Comparison of ENCODE assay signal across 24 cellular contexts in the genomic region with DNA sequence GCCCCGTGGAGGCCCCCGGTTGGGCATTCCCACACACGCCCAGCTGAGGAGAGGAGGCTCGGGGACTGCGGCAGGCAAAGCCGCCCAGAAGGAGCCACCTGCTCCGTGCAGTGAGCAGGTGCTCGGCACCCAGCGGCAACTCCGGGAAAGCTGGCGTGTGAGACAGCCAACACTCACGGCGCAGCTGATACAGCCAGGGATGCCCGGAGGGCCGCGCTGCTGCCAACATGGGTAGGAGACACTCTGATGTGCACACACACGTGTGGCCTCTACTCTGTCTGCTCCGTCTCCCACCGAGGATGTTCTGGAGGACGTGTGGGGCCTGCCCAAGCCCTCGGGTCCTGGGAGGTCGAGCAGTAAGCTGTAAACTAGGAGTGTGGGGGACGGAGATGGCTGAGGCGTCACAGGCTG. TPM values are rescaled to one million over a fixed set of nuclear protein-coding genes. Genes with fewer than 3 reads are reported as not detected.
DNase-seq lines count a peak whose midpoint lies in the region; ATAC-seq and TF ChIP-seq lines count a peak whose summit lies in the region.
"Had no signal": no experiment of that assay in that cellular context is flagged by ENCODE, and none has a peak within 500 bp of the region (broad histone marks: within the 10 kb centered on the region; RNA-seq: fewer than 3 reads in every experiment).

No MANE protein-coding gene starts in this region.

- H3K27me3 Mint-ChIP-seq in natural killer cell treated with Interleukin-12 subunit alpha and Interleukin-12 subunit beta and Interleukin-15 and Interleukin-18, amount 100 ng/mL, for 72 hours = no peaks in the 10 kb centered on the region
- H3K27me3 Mint-ChIP-seq in natural killer cell (ENCODE audit: low read depth in 2 of 2) = no peaks in the 10 kb centered on the region
- H3K27me3 Mint-ChIP-seq: activated CD4-positive, alpha-beta memory T cell treated with anti-CD3 and anti-CD28 coated beads for 36 hours; CD4-positive, alpha-beta memory T cell; progenitor cell of endocrine pancreas; stimulated activated naive CD8-positive, alpha-beta T cell treated with anti-CD3 and anti-CD28 coated beads, Interleukin-15, Interleukin-2, amounts not matched to agents 100 ng/mL and 50 ng/mL, for 24 hours had no signal

- H3K9me3 Mint-ChIP-seq in natural killer cell treated with Interleukin-12 subunit alpha and Interleukin-12 subunit beta and Interleukin-15 and Interleukin-18, amount 100 ng/mL, for 72 hours = no peaks in the 10 kb centered on the region
- H3K9me3 Mint-ChIP-seq in natural killer cell = no peaks in the 10 kb centered on the region
- H3K9me3 Mint-ChIP-seq: activated CD4-positive, alpha-beta memory T cell treated with anti-CD3 and anti-CD28 coated beads for 36 hours; CD4-positive, alpha-beta memory T cell; H9; nephron; stimulated activated naive CD8-positive, alpha-beta T cell treated with anti-CD3 and anti-CD28 coated beads, Interleukin-15, Interleukin-2, amounts not matched to agents 100 ng/mL and 50 ng/mL, for 24 hours had no signal

- H3K27ac ChIP-seq in RWPE2 (ENCODE audit: poor library complexity, severe bottlenecking) = no peak overlapping the region
- H3K27ac ChIP-seq: cardiac muscle cell, tibial nerve had no signal

- no peaks in the 10 kb centered on the region for H3K36me3 Mint-ChIP-seq in natural killer cell treated with Interleukin-12 subunit alpha and Interleukin-12 subunit beta and Interleukin-15 and Interleukin-18, amount 100 ng/mL, for 72 hours
- no peaks in the 10 kb centered on the region for H3K36me3 Mint-ChIP-seq in natural killer cell
- H3K36me3 Mint-ChIP-seq: activated CD4-positive, alpha-beta memory T cell treated with anti-CD3 and anti-CD28 coated beads for 36 hours; CD4-positive, alpha-beta memory T cell had no signal

- H3K4me3 Mint-ChIP-seq in natural killer cell treated with Interleukin-12 subunit alpha and Interleukin-12 subunit beta and Interleukin-15 and Interleukin-18, amount 100 ng/mL, for 72 hours = no peak overlapping the region
- no peak overlapping the region for H3K4me3 Mint-ChIP-seq in natural killer cell
- H3K4me3 Mint-ChIP-seq: activated CD4-positive, alpha-beta memory T cell treated with anti-CD3 and anti-CD28 coated beads for 36 hours; CD4-positive, alpha-beta memory T cell; H9; stimulated activated naive CD8-positive, alpha-beta T cell treated with anti-CD3 and anti-CD28 coated beads, Interleukin-15, Interleukin-2, amounts not matched to agents 100 ng/mL and 50 ng/mL, for 24 hours had no signal

- H3K27ac Mint-ChIP-seq in natural killer cell treated with Interleukin-12 subunit alpha and Interleukin-12 subunit beta and Interleukin-15 and Interleukin-18, amount 100 ng/mL, for 72 hours = no peak overlapping the region
- no peak overlapping the region for H3K27ac Mint-ChIP-seq in natural killer cell
- H3K27ac Mint-ChIP-seq: activated CD4-positive, alpha-beta memory T cell treated with anti-CD3 and anti-CD28 coated beads for 36 hours; CD4-positive, alpha-beta memory T cell; stimulated activated naive CD8-positive, alpha-beta T cell treated with anti-CD3 and anti-CD28 coated beads, Interleukin-15, Interleukin-2, amounts not matched to agents 100 ng/mL and 50 ng/mL, for 24 hours had no signal

- H3K9me3 ChIP-seq in RWPE2 (ENCODE audit: severe bottlenecking) = no peaks in the 10 kb centered on the region
- H3K9me3 ChIP-seq in mucosa of descending colon = no peaks in the 10 kb centered on the region
- H3K9me3 ChIP-seq: tibial nerve had no signal

- intact Hi-C loops in natural killer cell (cut with micrococcal nuclease) = no loop called here
- intact Hi-C loops in mucosa of descending colon (cut with DNase I, micrococcal nuclease) = loop anchor here in 1 of 2 donors (5.0 kb wide), 1 partner anchor 181 kb away; no protein-coding TSS in a partner anchor

- DNase-seq in natural killer cell treated with Interleukin-12 subunit alpha and Interleukin-12 subunit beta and Interleukin-15 and Interleukin-18, amount 100 ng/mL, for 72 hours (ENCODE audit: low spot score) = peak; percentile 56
- DNase-seq in natural killer cell (no peak), RWPE2 (ENCODE audit: low spot score) (peak; percentile 55), mucosa of descending colon (peak in 2 of 3 donors; percentile 20 to 44), middle frontal gyrus (ENCODE audit: extremely low spot score, low spot score) (no peak)
- no peak for DNase-seq in activated CD4-positive, alpha-beta T cell treated with anti-CD3 and anti-CD28 coated beads for 4 hours
- DNase-seq: activated CD4-positive, alpha-beta memory T cell treated with anti-CD3 and anti-CD28 coated beads for 36 hours; activated naive CD4-positive, alpha-beta T cell; CD4-positive, alpha-beta memory T cell; H9; mesendoderm; NCI-H1105 treated with DMSO at 0.1 percent for 48 hours; NK-92 treated with Interleukin-12 subunit alpha and Interleukin-12 subunit beta, amount 100 ng/mL, for 24 hours; stimulated activated CD4-positive, alpha-beta T cell treated with anti-CD3 and anti-CD28 coated beads, Interleukin-2, amount 100 ng/mL, for 48 hours had no signal

- no peak for TF ChIP-seq CTCF in natural killer cell (IDR thresholded peaks at IDR 0.05)
- no peak for TF ChIP-seq CTCF in RWPE2 (IDR thresholded peaks at IDR 0.05; ENCODE audit: poor library complexity, severe bottlenecking)
- no peak for TF ChIP-seq CTCF in mucosa of descending colon (IDR thresholded peaks at IDR 0.05)

- no peak for ATAC-seq in natural killer cell treated with Interleukin-12 subunit alpha and Interleukin-12 subunit beta and Interleukin-15 and Interleukin-18, amount 100 ng/mL, for 72 hours
- ATAC-seq in natural killer cell (no peak), RWPE2 (ENCODE audit: low read depth) (no peak), mucosa of descending colon (no peak), HG02973 (IDR thresholded peaks at IDR 0.05; ENCODE audit: unreplicated experiment) (no peak), GM18502 (IDR thresholded peaks at IDR 0.05; ENCODE audit: poor library complexity, unreplicated experiment) (no peak)
- ATAC-seq: Panc1, SK-N-SH treated with all-trans-retinoic acid at 6 μM for 48 hours had no signal

- no peaks in the 10 kb centered on the region for H3K36me3 ChIP-seq in RWPE2 (ENCODE audit: low read depth)
- no peaks in the 10 kb centered on the region for H3K36me3 ChIP-seq in mucosa of descending colon (ENCODE audit: low read depth)
- H3K36me3 ChIP-seq: cardiac muscle cell had no signal

- H3K4me1 Mint-ChIP-seq in natural killer cell treated with Interleukin-12 subunit alpha and Interleukin-12 subunit beta and Interleukin-15 and Interleukin-18, amount 100 ng/mL, for 72 hours (ENCODE audit: low read depth in 2 of 2) = no peaks in the 10 kb centered on the region
- no peaks in the 10 kb centered on the region for H3K4me1 Mint-ChIP-seq in natural killer cell
- H3K4me1 Mint-ChIP-seq: H9 had no signal

- H3K4me3 ChIP-seq in RWPE2 (ENCODE audit: severe bottlenecking) (no peak overlapping the region), mucosa of descending colon (no peak overlapping the region)
- H3K4me3 ChIP-seq: cardiac muscle cell, dorsolateral prefrontal cortex, tibial nerve had no signal

- no peaks in the 10 kb centered on the region for H3K27me3 ChIP-seq in RWPE2 (ENCODE audit: insufficient read depth, poor library complexity, severe bottlenecking)
- H3K27me3 ChIP-seq: cardiac muscle cell, dorsolateral prefrontal cortex, tibial nerve had no signal

- H3K4me1 ChIP-seq in RWPE2 (ENCODE audit: insufficient read depth, poor library complexity, severe bottlenecking) (no peaks in the 10 kb centered on the region), mucosa of descending colon (ENCODE audit: low read depth) (no peaks in the 10 kb centered on the region)

RNA-seq across cellular contexts. Expression of a gene that starts 12.9 kb away (rescaled TPM):
- total RNA-seq in natural killer cell treated with Interleukin-12 subunit alpha and Interleukin-12 subunit beta and Interleukin-15 and Interleukin-18, amount 100 ng/mL, for 72 hours = 1 to 10 TPM; 4.0 to 7.5 TPM
- 1 to 10 TPM; 8.0 to 9.3 (median 8.8) TPM for total RNA-seq in natural killer cell
- total RNA-seq in mucosa of descending colon = 10 to 100 TPM; 13.1 to 17.4 (median 13.4) TPM

RNA-seq across cellular contexts. Expression of a gene that starts 13.2 kb away (rescaled TPM):
- total RNA-seq in natural killer cell treated with Interleukin-12 subunit alpha and Interleukin-12 subunit beta and Interleukin-15 and Interleukin-18, amount 100 ng/mL, for 72 hours = 100 to 1,000 TPM; 139 to 161 TPM
- total RNA-seq in natural killer cell (10 to 100 TPM; 89.2 to 98.9 (median 91.9) TPM), mucosa of descending colon (100 to 1,000 TPM; 151 to 217 (median 193) TPM)

RNA-seq across cellular contexts. Expression of a gene that starts 33.9 kb away (rescaled TPM):
- total RNA-seq in natural killer cell treated with Interleukin-12 subunit alpha and Interleukin-12 subunit beta and Interleukin-15 and Interleukin-18, amount 100 ng/mL, for 72 hours = 10 to 100 TPM; 10.7 to 18.9 TPM
- 10 to 100 TPM in 1 of 3 donors, 1 to 10 TPM in 2; 8.1 to 11.1 (median 9.8) TPM for total RNA-seq in natural killer cell
- total RNA-seq in mucosa of descending colon = 10 to 100 TPM; 13.4 to 20.4 (median 18.4) TPM

Comparison
In these comparisons a context has a peak if more than half of its experiments do, and no peak if none do; other contexts are left out.
1. DNase-seq: peak in natural killer cell treated with Interleukin-12 subunit alpha and Interleukin-12 subunit beta and Interleukin-15 and Interleukin-18, amount 100 ng/mL, for 72 hours (single experiment), RWPE2 (single experiment) and mucosa of descending colon (2 of 3); none in natural killer cell (single experiment), activated CD4-positive, alpha-beta T cell treated with anti-CD3 and anti-CD28 coated beads for 4 hours (0 of 2) and middle frontal gyrus (single experiment).